ENCODE assay signal across 8 cellular contexts in the genomic region with DNA sequence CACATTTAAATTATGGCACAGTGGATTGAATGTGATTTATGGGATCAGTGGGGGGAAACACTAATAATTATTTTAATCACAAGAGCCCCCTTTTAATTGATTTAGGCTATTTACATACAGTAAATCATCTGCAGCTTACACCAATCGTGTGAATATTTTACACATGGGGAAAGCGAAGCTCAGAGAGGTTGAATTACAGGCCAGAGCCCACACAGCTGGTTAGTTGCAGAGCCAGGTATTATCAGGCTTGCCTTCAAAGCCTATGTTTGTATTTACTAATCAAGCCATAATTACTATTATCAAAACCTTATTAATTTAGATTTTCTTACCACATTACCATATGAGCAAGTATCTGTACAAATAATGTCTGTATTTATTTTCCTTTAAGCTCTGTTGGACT. TPM values are rescaled to one million over a fixed set of nuclear protein-coding genes. Genes with fewer than 3 reads are reported as not detected.
DNase-seq lines count a peak whose midpoint lies in the region; ATAC-seq, FAIRE-seq and TF ChIP-seq lines count a peak whose summit lies in the region.

No MANE protein-coding gene starts in this region.

- H3K14ac ChIP-seq in trophoblast cell (ENCODE audit: low read length), result no peak overlapping the region

- dilution Hi-C loops in endothelial cell of umbilical vein (cut with MboI; ENCODE audit: extremely low pct_ligation_motif_present, low sequenced_read_pairs), result no loop called here

- no peak overlapping the region for H4K8ac ChIP-seq in trophoblast cell (ENCODE audit: low read depth, low read length)

- DNase-seq in OCI-LY7 (ENCODE audit: low spot score) (no peak), endothelial cell of umbilical vein (ENCODE audit: low read depth, low spot score) (peak; percentile 32), trophoblast cell (no peak), SW480 (ENCODE audit: low spot score) (no peak), NCI-H128 (lab: John Stamatoyannopoulos, UW; ENCODE audit: unreplicated experiment) (no peak)

- H4K91ac ChIP-seq in trophoblast cell (ENCODE audit: low read depth, low read length), result no peak overlapping the region

- H3F3A ChIP-seq in DOHH2 (ENCODE audit: control insufficient read depth, insufficient read depth), result no peaks in the 10 kb centered on the region; the same call in 1 of the 2 replicates

- peak overlapping the region; percentile 88 for H3K9ac ChIP-seq in endothelial cell of umbilical vein (replicated peaks; ENCODE audit: extremely low read depth, insufficient read depth, low read length)
- peak overlapping the region; percentile 45 for H3K9ac ChIP-seq in trophoblast cell (ENCODE audit: low read length)

- TF ChIP-seq POLR2A in endothelial cell of umbilical vein (IDR thresholded peaks at IDR 0.05; ENCODE audit: low read depth, low read length), result no peak

- H3K18ac ChIP-seq in trophoblast cell (ENCODE audit: low read length), result no peak overlapping the region

- H3K9me1 ChIP-seq in endothelial cell of umbilical vein (replicated peaks; ENCODE audit: control insufficient read depth, extremely low read depth, insufficient read depth, low read length), result no peaks in the 10 kb centered on the region

- peak overlapping the region; percentile 86 for H3K4ac ChIP-seq in trophoblast cell (ENCODE audit: low read depth, low read length)

- peak overlapping the region; percentile 97 for H3K4me3 ChIP-seq in DOHH2 (ENCODE audit: low read length)
- H3K4me3 ChIP-seq in OCI-LY7 (ENCODE audit: low read depth, low read length, poor library complexity, severe bottlenecking), result peak overlapping the region; percentile 93
- peak overlapping the region; percentile 70 to 95 (median 92) for H3K4me3 ChIP-seq in endothelial cell of umbilical vein (replicated peaks in 1 of 3; ENCODE audit: insufficient read depth in 1 of 3, low read depth in 1 of 3, low read length in 3 of 3)
- H3K4me3 ChIP-seq in trophoblast cell (ENCODE audit: low read depth, low read length), result no peak overlapping the region

- no CpG with 5 or more reads among the region's 2 CpGs for WGBS in trophoblast cell (ENCODE audit: extremely low coverage, insufficient coverage, insufficient read length)

- BruUV-seq in OCI-LY7 (replicated peaks; lab: Mats Ljungman, UMichigan), result TSS peak; percentile 72
- no TSS peak for BruUV-seq in endothelial cell of umbilical vein (replicated peaks; lab: Mats Ljungman, UMichigan)

- 0 out of 2 replicates have a peak, but pooled peaks cover 2% of the 10 kb centered on the region for H3K36me3 ChIP-seq in DOHH2 (ENCODE audit: control insufficient read depth, low read length)
- no peaks in the 10 kb centered on the region for H3K36me3 ChIP-seq in OCI-LY7 (ENCODE audit: insufficient read depth, low read length)
- no peaks in the 10 kb centered on the region for H3K36me3 ChIP-seq in endothelial cell of umbilical vein (ENCODE audit: control insufficient read depth in 2 of 2, extremely low read depth in 1 of 2, insufficient read depth in 2 of 2, low read length in 2 of 2)
- peaks cover 0 to 3% of the 10 kb centered on the region in 2 experiments for H3K36me3 ChIP-seq in trophoblast cell (ENCODE audit: control insufficient read depth in 1 of 2, insufficient read depth in 2 of 2, low read length in 2 of 2)

- H3K79me1 ChIP-seq in trophoblast cell (ENCODE audit: low read length), result peaks cover 15% of the 10 kb centered on the region

- TF ChIP-seq CTCF in DOHH2 (IDR thresholded peaks at IDR 0.05; ENCODE audit: low read depth, low read length, poor library complexity, severe bottlenecking) (no peak), OCI-LY7 (conservative IDR thresholded peaks at IDR 0.05; ENCODE audit: low read length) (no peak), endothelial cell of umbilical vein (IDR thresholded peaks at IDR 0.05; ENCODE audit: extremely low read depth in 1 of 2, insufficient read depth in 1 of 2, low read depth in 1 of 2, low read length in 2 of 2) (no peak)

- no peak overlapping the region for H2AK5ac ChIP-seq in trophoblast cell (ENCODE audit: low read length)

- CTCF ChIA-PET in OCI-LY7 (lab: Charles Lee; ENCODE audit: unreplicated experiment) (interaction anchor here (0.9 kb wide), 1 partner anchor 16 kb away, joined by 3 read pairs; no protein-coding TSS in a partner anchor), endothelial cell of umbilical vein (lab: Charles Lee) (interaction anchor here (0.9 to 2.9 kb wide), 8 partner anchors 9 to 70 kb away, joined by 3 to 18 read pairs (median 4); no protein-coding TSS in a partner anchor)

- H4K20me1 ChIP-seq in DOHH2 (ENCODE audit: control insufficient read depth, insufficient read depth, low read depth, low read length) (no peaks in the 10 kb centered on the region), OCI-LY7 (ENCODE audit: insufficient read depth, low read length) (peaks cover 12% of the 10 kb centered on the region), endothelial cell of umbilical vein (replicated peaks; ENCODE audit: control insufficient read depth, extremely low read depth, insufficient read depth, low read length) (no peaks in the 10 kb centered on the region)

- no peaks in the 10 kb centered on the region for H3K27me3 ChIP-seq in DOHH2 (ENCODE audit: control insufficient read depth, low read length)
- H3K27me3 ChIP-seq in endothelial cell of umbilical vein (ENCODE audit: control insufficient read depth in 2 of 2, insufficient read depth in 2 of 2, low read length in 2 of 2), result no peaks in the 10 kb centered on the region
- H3K27me3 ChIP-seq in trophoblast cell (ENCODE audit: insufficient read depth, low read length), result no peaks in the 10 kb centered on the region

- H3K79me2 ChIP-seq in DOHH2 (ENCODE audit: control insufficient read depth, low read length) (peaks cover 79% of the 10 kb centered on the region), OCI-LY7 (ENCODE audit: insufficient read depth, low read depth, low read length) (peaks cover 53% of the 10 kb centered on the region), endothelial cell of umbilical vein (ENCODE audit: control insufficient read depth, insufficient read depth, low read length) (peaks cover 88% of the 10 kb centered on the region), trophoblast cell (ENCODE audit: control insufficient read depth, insufficient read depth, low read length, poor library complexity) (peaks cover 7% of the 10 kb centered on the region)

- no peak overlapping the region for H2BK12ac ChIP-seq in trophoblast cell (ENCODE audit: low read length)

- H3K27ac ChIP-seq in DOHH2 (ENCODE audit: low read depth, low read length), result peak overlapping the region; percentile 83
- H3K27ac ChIP-seq in OCI-LY7 (ENCODE audit: low read depth, low read length, poor library complexity, severe bottlenecking), result peak overlapping the region; percentile 85
- H3K27ac ChIP-seq in endothelial cell of umbilical vein (ENCODE audit: insufficient read depth, low read depth, low read length), result peak overlapping the region; percentile 83
- H3K27ac ChIP-seq in trophoblast cell (ENCODE audit: low read depth, low read length), result no peak overlapping the region

- ATAC-seq in HG03432 (IDR thresholded peaks at IDR 0.05; ENCODE audit: unreplicated experiment) (no peak), HG02588 (IDR thresholded peaks at IDR 0.05; ENCODE audit: unreplicated experiment) (no peak)

- H3K9me2 ChIP-seq in DOHH2 (replicated peaks; ENCODE audit: control insufficient read depth, low read length) (no peaks in the 10 kb centered on the region), OCI-LY7 (ENCODE audit: insufficient read depth, low read length) (no peaks in the 10 kb centered on the region)

- H2BK120ac ChIP-seq in trophoblast cell (ENCODE audit: insufficient read depth, low read length, poor library complexity), result no peak overlapping the region

- H2AFZ ChIP-seq in OCI-LY7 (ENCODE audit: low read length), result peak overlapping the region; percentile 51; the same call in 1 of the 2 replicates
- no peak overlapping the region for H2AFZ ChIP-seq in endothelial cell of umbilical vein (ENCODE audit: low read depth, low read length)
- H2AFZ ChIP-seq in trophoblast cell (ENCODE audit: insufficient read depth, low read length, poor library complexity), result no peak overlapping the region

- H2BK5ac ChIP-seq in trophoblast cell (ENCODE audit: low read depth, low read length, poor library complexity), result no peak overlapping the region

- POLR2A ChIA-PET in OCI-LY7 (lab: Charles Lee), result interaction anchor here (0.6 to 5.3 kb wide), 13 partner anchors 8 to 57 kb away, joined by 3 to 37 read pairs (median 4); no protein-coding TSS in a partner anchor
- POLR2A ChIA-PET in endothelial cell of umbilical vein (lab: Charles Lee), result interaction anchor here (0.6 to 2.4 kb wide), 4 partner anchors 8 to 31 kb away, joined by 3 to 19 read pairs (median 12); no protein-coding TSS in a partner anchor

- H3K23ac ChIP-seq in trophoblast cell (ENCODE audit: low read length), result no peak overlapping the region

- no peak overlapping the region for H4K12ac ChIP-seq in trophoblast cell (ENCODE audit: low read depth, low read length)

- H3K4me1 ChIP-seq in DOHH2 (ENCODE audit: control insufficient read depth, low read length) (peaks cover 27% of the 10 kb centered on the region), OCI-LY7 (ENCODE audit: insufficient read depth, low read length, poor library complexity, severe bottlenecking) (peaks cover 26% of the 10 kb centered on the region), endothelial cell of umbilical vein (ENCODE audit: control insufficient read depth, extremely low read depth, insufficient read depth, low read length) (peaks cover 23% of the 10 kb centered on the region), trophoblast cell (ENCODE audit: control insufficient read depth in 1 of 2, insufficient read depth in 2 of 2, low read length in 2 of 2) (no peaks in the 10 kb centered on the region)

- peak overlapping the region; percentile 78 for H3K4me2 ChIP-seq in DOHH2 (ENCODE audit: low read length)
- peak overlapping the region; percentile 82 for H3K4me2 ChIP-seq in OCI-LY7 (ENCODE audit: low read length)
- H3K4me2 ChIP-seq in endothelial cell of umbilical vein (ENCODE audit: insufficient read depth, low read length), result peak overlapping the region; percentile 95
- peak overlapping the region; percentile 88 for H3K4me2 ChIP-seq in trophoblast cell (ENCODE audit: low read length)

- FAIRE-seq in endothelial cell of umbilical vein (lab: Jason Lieb, UNC), result no peak

- no peaks in the 10 kb centered on the region for H3K9me3 ChIP-seq in DOHH2 (ENCODE audit: control insufficient read depth, insufficient read depth, low read length)
- no peaks in the 10 kb centered on the region for H3K9me3 ChIP-seq in OCI-LY7 (ENCODE audit: low read length)
- no peaks in the 10 kb centered on the region for H3K9me3 ChIP-seq in endothelial cell of umbilical vein (replicated peaks; ENCODE audit: control insufficient read depth, insufficient read depth, low read length)
- peaks cover 1% of the 10 kb centered on the region for H3K9me3 ChIP-seq in trophoblast cell (ENCODE audit: insufficient read depth, low read depth, low read length)

- intact Hi-C loops in OCI-LY7 (cut with micrococcal nuclease; ENCODE audit: unreplicated experiment) (no loop called here), endothelial cell of umbilical vein (cut with micrococcal nuclease) (loop anchor here (1.0 to 10.0 kb wide), 2 partner anchors 8 to 82 kb away; no protein-coding TSS in a partner anchor)

RNA-seq across cellular contexts. Expression of gene SDCCAG8, which starts 0.7 kb away (rescaled TPM):
- 13.4 and 18.1 TPM in 2 replicates for total RNA-seq in OCI-LY7 (2014; rRNA removed; shearing (Covaris generic))
- total RNA-seq in OCI-LY7 (2022) (26.2 and 28.7 TPM in 2 replicates), endothelial cell of umbilical vein (25.7 and 29.4 TPM in 2 replicates)
- polyA plus RNA-seq in endothelial cell of umbilical vein, result 14.6 and 15.8 TPM in 2 replicates
- 18.1 TPM in 2 replicates for polyA plus RNA-seq in endothelial cell of umbilical vein (2011; cell fraction: cytosol; rRNA removed)
- 36.7 and 37.2 TPM in 2 replicates for polyA plus RNA-seq in endothelial cell of umbilical vein (2011; cell fraction: nucleus; rRNA removed)
- 26.2 and 33.2 TPM in 2 replicates for polyA plus RNA-seq in endothelial cell of umbilical vein (2012)
- 19.6 and 22.1 TPM in 2 replicates for polyA minus RNA-seq in endothelial cell of umbilical vein
- 13.3 TPM for polyA minus RNA-seq in endothelial cell of umbilical vein (2011; cell fraction: cytosol; rRNA and poly(A)+ RNA removed)
- polyA minus RNA-seq in endothelial cell of umbilical vein (2011; cell fraction: nucleus; rRNA and poly(A)+ RNA removed), result 51.3 and 60.5 TPM in 2 replicates
- 19.6 and 20.8 TPM in 2 replicates for polyA plus RNA-seq in trophoblast cell (2013)

RNA-seq across cellular contexts. Expression of gene CEP170, which starts 1.5 kb away (rescaled TPM):
- total RNA-seq in OCI-LY7 (2014; rRNA removed; shearing (Covaris generic)), result 57.6 and 64.7 TPM in 2 replicates
- total RNA-seq in OCI-LY7 (2022) (69.7 and 85.4 TPM in 2 replicates), endothelial cell of umbilical vein (222 and 225 TPM in 2 replicates)
- 40.0 and 49.6 TPM in 2 replicates for polyA plus RNA-seq in endothelial cell of umbilical vein
- polyA plus RNA-seq in endothelial cell of umbilical vein (2011; cell fraction: cytosol; rRNA removed), result 51.3 and 54.3 TPM in 2 replicates
- 201 and 269 TPM in 2 replicates for polyA plus RNA-seq in endothelial cell of umbilical vein (2011; cell fraction: nucleus; rRNA removed)
- polyA plus RNA-seq in endothelial cell of umbilical vein (2012), result 102 and 130 TPM in 2 replicates
- polyA minus RNA-seq in endothelial cell of umbilical vein, result 255 and 256 TPM in 2 replicates
- polyA minus RNA-seq in endothelial cell of umbilical vein (2011; cell fraction: cytosol; rRNA and poly(A)+ RNA removed), result 34.8 TPM
- 470 and 485 TPM in 2 replicates for polyA minus RNA-seq in endothelial cell of umbilical vein (2011; cell fraction: nucleus; rRNA and poly(A)+ RNA removed)
- polyA plus RNA-seq in trophoblast cell (2013), result 49.0 and 50.2 TPM in 2 replicates
